Comparison of ENCODE assay signal across 8 cellular contexts in the genomic region with DNA sequence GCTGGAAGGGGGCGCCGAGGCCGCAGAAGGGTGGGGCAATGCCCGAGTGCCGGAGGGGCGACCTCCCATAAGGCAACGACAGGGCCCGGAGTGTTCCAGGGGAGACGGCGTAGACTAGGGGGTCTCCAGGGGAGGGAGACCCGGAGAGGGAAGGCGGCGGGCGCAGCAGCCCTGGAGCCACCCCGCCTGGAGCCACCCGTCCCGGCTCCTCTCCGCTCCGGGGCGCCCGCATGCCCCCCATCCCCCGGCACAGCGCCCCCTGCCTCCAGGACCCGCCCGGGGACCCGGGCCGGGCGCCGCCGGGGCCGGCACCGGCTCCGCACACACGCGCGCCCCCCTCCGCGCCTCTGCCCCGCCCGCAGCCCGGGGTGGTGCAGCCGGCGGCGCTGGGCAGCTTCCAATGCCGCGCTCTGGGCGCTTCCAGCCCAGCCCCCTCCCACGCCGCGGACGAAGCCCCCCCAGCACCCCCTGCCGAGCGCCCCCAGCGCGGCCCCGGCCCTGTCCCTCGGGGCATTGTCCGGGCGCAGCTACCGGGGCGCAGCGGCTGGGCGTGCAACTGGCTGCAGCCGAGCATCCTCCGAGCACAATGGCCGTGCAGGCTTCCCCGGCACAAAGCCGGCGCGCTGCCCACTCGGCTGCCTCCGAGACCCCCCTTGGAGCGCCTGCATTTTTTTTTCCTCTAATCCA. TPM values are rescaled to one million over a fixed set of nuclear protein-coding genes. Genes with fewer than 3 reads are reported as not detected.
A peak's percentile ranks its signal among the peaks of the same experiment; 100 is the strongest.
DNase-seq lines count a peak whose midpoint lies in the region; ATAC-seq and TF ChIP-seq lines count a peak whose summit lies in the region.

No MANE protein-coding gene starts in this region.

- peaks cover 21% of the 10 kb centered on the region for H3K4me1 Mint-ChIP-seq in memory B cell

- peak; percentile 25 for ATAC-seq in memory B cell (ENCODE audit: low read depth)
- peak; percentile 13 for ATAC-seq in aorta (ENCODE audit: low FRiP score)
- no peak for ATAC-seq in HG03432 (IDR thresholded peaks at IDR 0.05; ENCODE audit: unreplicated experiment)

- H3K36me3 ChIP-seq in aorta (ENCODE audit: control insufficient read depth in 1 of 2, insufficient read depth in 2 of 2, low read length in 1 of 2) = no peaks in the 10 kb centered on the region

- peaks cover 2% of the 10 kb centered on the region for H3K9me3 Mint-ChIP-seq in memory B cell

- DNase-seq in GM12865 (ENCODE audit: low read depth) (no peak), NCI-H2171 treated with DMSO at 0.1 percent for 48 hours (lab: John Stamatoyannopoulos, UW) (peak; percentile 7), coronary artery (ENCODE audit: low spot score) (no peak), memory B cell (ENCODE audit: low spot score in 2 of 2) (peak in 1 of 2 donors; percentile 41), aorta (no peak), MV-4-11 (lab: John Stamatoyannopoulos, UW) (no peak), NCI-H1436 (lab: John Stamatoyannopoulos, UW) (no peak)

- H3K4me1 ChIP-seq in aorta (ENCODE audit: control insufficient read depth in 1 of 2, insufficient read depth in 2 of 2, low read length in 2 of 2) = peaks cover 0 to 3% of the 10 kb centered on the region in 2 donors

- no peaks in the 10 kb centered on the region for H3K27me3 ChIP-seq in aorta (ENCODE audit: control insufficient read depth in 1 of 2, insufficient read depth in 2 of 2, low read length in 1 of 2)

- 1% methylated on average over 37 to 73 of the region's 73 CpGs for WGBS in aorta, 2 donors

- H3K9me3 ChIP-seq in aorta (ENCODE audit: control insufficient read depth, low read length) = no peaks in the 10 kb centered on the region

- no peak overlapping the region for H3K27ac Mint-ChIP-seq in memory B cell

- H3K4me3 Mint-ChIP-seq in memory B cell = peak overlapping the region; percentile 77

- TF ChIP-seq CTCF in GM12865 (IDR thresholded peaks at IDR 0.05; ENCODE audit: insufficient read depth, low read depth, low read length, missing control alignments) (peak; percentile 3), coronary artery (IDR thresholded peaks at IDR 0.05) (no peak)

- H3K27me3 Mint-ChIP-seq in memory B cell = peaks cover 30% of the 10 kb centered on the region

- no peaks in the 10 kb centered on the region for H3K36me3 Mint-ChIP-seq in memory B cell

- intact Hi-C loops in aorta (cut with DNase I) = no loop called here

- no peak overlapping the region for H3K27ac ChIP-seq in coronary artery
- no peak overlapping the region for H3K27ac ChIP-seq in aorta (ENCODE audit: low read depth in 1 of 2, low read length in 2 of 2)

- H3K4me3 ChIP-seq in GM12865 (ENCODE audit: low read depth, low read length) = no peak overlapping the region
- peak overlapping the region; percentile 83 for H3K4me3 ChIP-seq in coronary artery
- H3K4me3 ChIP-seq in aorta (ENCODE audit: low read length in 2 of 2) = peak overlapping the region; percentile 31 to 77

RNA-seq across cellular contexts. Expression of a gene that starts 0.5 kb away (rescaled TPM):
- total RNA-seq in aorta = 100 to 1,000 TPM; 113 to 220 TPM
- polyA plus RNA-seq in aorta = 10 to 100 TPM in 1 of 2 donors, 1 to 10 TPM in 1; 3.4 to 36.7 TPM
